ENCODE assay signal across 12 cellular contexts in the genomic region with DNA sequence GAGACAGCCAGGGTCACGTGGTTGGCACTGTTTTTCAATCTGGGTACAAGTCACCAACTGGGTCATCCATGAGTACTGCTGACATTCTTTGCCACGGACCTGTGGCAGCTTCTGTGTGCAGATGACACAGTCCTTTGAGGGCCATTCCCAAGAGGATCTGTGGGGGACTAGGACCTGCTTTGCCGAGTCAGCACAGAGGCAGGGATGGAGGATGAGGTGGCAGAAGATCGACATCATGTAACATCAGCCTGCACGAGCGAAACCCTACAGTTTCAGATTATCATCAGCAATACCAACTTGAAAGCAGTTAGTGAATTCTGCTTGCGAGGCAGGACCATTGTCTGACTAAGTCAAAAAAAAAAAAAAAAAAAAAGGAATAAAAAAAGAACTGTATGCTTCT.
A peak's percentile ranks its signal among the peaks of the same experiment; 100 is the strongest.
DNase-seq lines count a peak whose midpoint lies in the region; ATAC-seq and TF ChIP-seq lines count a peak whose summit lies in the region.
"Had no signal": no experiment of that assay in that cellular context is flagged by ENCODE, and none has a peak within 500 bp of the region (broad histone marks: within the 10 kb centered on the region; RNA-seq: fewer than 3 reads in every experiment).

No MANE protein-coding gene starts in this region.

- peak overlapping the region; percentile 54 for H2AFZ ChIP-seq in KMS-11 (ENCODE audit: low read depth)

- H3K27ac ChIP-seq in BLaER1 (no peak overlapping the region), KMS-11 (peak overlapping the region; percentile 78)
- H3K27ac ChIP-seq: adrenal gland, upper lobe of right lung had no signal

- H4K20me1 ChIP-seq in BLaER1 (no peaks in the 10 kb centered on the region), KMS-11 (ENCODE audit: insufficient read depth) (no peaks in the 10 kb centered on the region)

- H3K9me3 ChIP-seq in BLaER1 = no peaks in the 10 kb centered on the region
- H3K9me3 ChIP-seq: adrenal gland, upper lobe of right lung had no signal

- no peaks in the 10 kb centered on the region for H3K79me2 ChIP-seq in KMS-11 (ENCODE audit: insufficient read depth, low read depth)

- DNase-seq in activated T-helper 9 cell treated with anti-CD3 and anti-CD28 coated beads, Interleukin-2, amount 50 U/mL, for 16 hours (ENCODE audit: low read depth) = peak; percentile 10
- peak; percentile 69 for DNase-seq in stimulated activated CD4-positive, alpha-beta T cell treated with anti-CD3 and anti-CD28 coated beads, Interleukin-15, amount 100 ng/mL, for 24 hours
- DNase-seq in Right ventricle myocardium inferior (ENCODE audit: missing footprints) = no peak
- no peak for DNase-seq in effector memory CD8-positive, alpha-beta T cell
- DNase-seq: adrenal gland, foreskin melanocyte, NCI-H82, upper lobe of right lung had no signal

- H3K27me3 ChIP-seq in BLaER1 (no peaks in the 10 kb centered on the region), KMS-11 (ENCODE audit: insufficient read depth, low read depth) (no peaks in the 10 kb centered on the region)
- H3K27me3 ChIP-seq: adrenal gland, upper lobe of right lung had no signal

- no peaks in the 10 kb centered on the region for H3K9me3 Mint-ChIP-seq in effector memory CD8-positive, alpha-beta T cell
- H3K9me3 Mint-ChIP-seq: T-helper 1 cell treated with Interleukin-12 subunit alpha and Interleukin-12 subunit beta and Interleukin-4 antibody, amounts not matched to agents 30 μg/mL and 1 μg/mL, for 36 hours had no signal

- H3K4me1 ChIP-seq in BLaER1 = peaks cover 11% of the 10 kb centered on the region
- peaks cover 27% of the 10 kb centered on the region for H3K4me1 ChIP-seq in KMS-11 (ENCODE audit: low read depth, poor library complexity, severe bottlenecking)
- H3K4me1 ChIP-seq: adrenal gland had no signal

- peaks cover 11 to 39% of the 10 kb centered on the region in 2 donors for H3K4me1 Mint-ChIP-seq in effector memory CD8-positive, alpha-beta T cell (ENCODE audit: low read depth in 2 of 2)

- no peak overlapping the region for H3K27ac Mint-ChIP-seq in effector memory CD8-positive, alpha-beta T cell
- H3K27ac Mint-ChIP-seq: T-helper 1 cell treated with Interleukin-12 subunit alpha and Interleukin-12 subunit beta and Interleukin-4 antibody, amounts not matched to agents 30 μg/mL and 1 μg/mL, for 36 hours had no signal

- no peaks in the 10 kb centered on the region for H3K27me3 Mint-ChIP-seq in effector memory CD8-positive, alpha-beta T cell

- H3K36me3 Mint-ChIP-seq in effector memory CD8-positive, alpha-beta T cell (ENCODE audit: insufficient read depth) = peaks cover 3% of the 10 kb centered on the region

- no peak overlapping the region for H3K4me3 Mint-ChIP-seq in effector memory CD8-positive, alpha-beta T cell
- H3K4me3 Mint-ChIP-seq: T-helper 1 cell treated with Interleukin-12 subunit alpha and Interleukin-12 subunit beta and Interleukin-4 antibody, amounts not matched to agents 30 μg/mL and 1 μg/mL, for 36 hours had no signal

- H3K9ac ChIP-seq in BLaER1 (no peak overlapping the region), KMS-11 (peak overlapping the region; percentile 30; the same call in 1 of the 2 replicates)

- H3K4me2 ChIP-seq in BLaER1 = 0 out of 2 replicates have a peak overlapping the region, but pooled peaks have one; percentile 7
- peak overlapping the region; percentile 60 for H3K4me2 ChIP-seq in KMS-11

- ATAC-seq in Right ventricle myocardium inferior (no peak), HG03439 (IDR thresholded peaks at IDR 0.05; ENCODE audit: unreplicated experiment) (no peak)
- no peak for ATAC-seq in effector memory CD8-positive, alpha-beta T cell (replicated peaks)
- ATAC-seq: upper lobe of right lung had no signal

- H3K4me3 ChIP-seq in BLaER1 (no peak overlapping the region), KMS-11 (IDR thresholded peaks at IDR 0.05; ENCODE audit: insufficient read depth, low read depth, low read length) (peak overlapping the region; percentile 44)
- H3K4me3 ChIP-seq: adrenal gland, upper lobe of right lung had no signal

- intact Hi-C loops in Right ventricle myocardium inferior (cut with DNase I) = no loop called here

- no peaks in the 10 kb centered on the region for H3K36me3 ChIP-seq in BLaER1
- no peaks in the 10 kb centered on the region for H3K36me3 ChIP-seq in KMS-11 (ENCODE audit: insufficient read depth)
- H3K36me3 ChIP-seq: adrenal gland, upper lobe of right lung had no signal

- TF ChIP-seq CTCF in KMS-11 (conservative IDR thresholded peaks at IDR 0.05; ENCODE audit: low read depth, low read length) = no peak

Comparison
In these comparisons a context has a peak if more than half of its experiments do, and no peak if none do; other contexts are left out.
1. DNase-seq: peak in activated T-helper 9 cell treated with anti-CD3 and anti-CD28 coated beads, Interleukin-2, amount 50 U/mL, for 16 hours (single experiment) and stimulated activated CD4-positive, alpha-beta T cell treated with anti-CD3 and anti-CD28 coated beads, Interleukin-15, amount 100 ng/mL, for 24 hours (single experiment); none in Right ventricle myocardium inferior (single experiment) and effector memory CD8-positive, alpha-beta T cell (0 of 3).